Comparison of ENCODE assay signal across 10 cellular contexts in genomic region chr5:161286066-161286655, GRCh38.
DNase-seq lines count a peak whose midpoint lies in the region; ATAC-seq lines count a peak whose summit lies in the region.
"Had no signal": no experiment of that assay in that cellular context is flagged by ENCODE, and none has a peak within 500 bp of the region (broad histone marks: within the 10 kb centered on the region; RNA-seq: fewer than 3 reads in every experiment).

No MANE protein-coding gene starts in this region.

- no peak overlapping the region for H3K4me3 Mint-ChIP-seq in T-helper 17 cell

- peak; percentile 43 for DNase-seq in NCI-H1694 (lab: John Stamatoyannopoulos, UW)
- DNase-seq in HT-29 (ENCODE audit: low spot score) = no peak
- DNase-seq in LoVo (ENCODE audit: low spot score) = no peak
- no peak for DNase-seq in occipital lobe (lab: John Stamatoyannopoulos, UW)
- no peak for DNase-seq in T-helper 17 cell
- DNase-seq: activated CD8-positive, alpha-beta memory T cell treated with anti-CD3 and anti-CD28 coated beads, Interleukin-2, amount 50 U/mL, for 4 hours; NCI-H69 had no signal

- no peak overlapping the region for H3K27ac Mint-ChIP-seq in T-helper 17 cell

- H3K9me3 ChIP-seq in T-helper 17 cell (ENCODE audit: control insufficient read depth, low read length, poor library complexity, severe bottlenecking) = no peaks in the 10 kb centered on the region

- peaks cover 3% of the 10 kb centered on the region for H3K4me1 Mint-ChIP-seq in T-helper 17 cell

- peak; percentile 94 for ATAC-seq in GM18508 (IDR thresholded peaks at IDR 0.05; ENCODE audit: insufficient read depth, unreplicated experiment)
- ATAC-seq in GM19467 (IDR thresholded peaks at IDR 0.05; ENCODE audit: unreplicated experiment) = peak; percentile 97
- ATAC-seq in HG02943 (IDR thresholded peaks at IDR 0.05; ENCODE audit: low read depth, unreplicated experiment) = peak; percentile 93
- no peak for ATAC-seq in T-helper 17 cell

- H3K27me3 Mint-ChIP-seq in T-helper 17 cell = no peaks in the 10 kb centered on the region

- no peaks in the 10 kb centered on the region for H3K36me3 Mint-ChIP-seq in T-helper 17 cell (ENCODE audit: low read depth)
